In genomic region chr2:174595415-174595814, GRCh38 we compare ENCODE assay signal across 8 cellular contexts. TPM values are rescaled to one million over a fixed set of nuclear protein-coding genes. Genes with fewer than 3 reads are reported as not detected.
DNase-seq lines count a peak whose midpoint lies in the region; ATAC-seq, FAIRE-seq and TF ChIP-seq lines count a peak whose summit lies in the region.

No MANE protein-coding gene starts in this region.

- no peak overlapping the region for H3K4me3 Mint-ChIP-seq in MCF 10A (ENCODE audit: unreplicated experiment)
- H3K4me3 Mint-ChIP-seq in T-helper 1 cell treated with Interleukin-12 subunit alpha and Interleukin-12 subunit beta and Interleukin-4 antibody, amounts not matched to agents 30 μg/mL and 1 μg/mL, for 36 hours = peak overlapping the region; percentile 92

- H3K9me3 Mint-ChIP-seq in MCF 10A (ENCODE audit: unreplicated experiment) = peaks cover 10% of the 10 kb centered on the region
- H3K9me3 Mint-ChIP-seq in T-helper 1 cell treated with Interleukin-12 subunit alpha and Interleukin-12 subunit beta and Interleukin-4 antibody, amounts not matched to agents 30 μg/mL and 1 μg/mL, for 36 hours = no peaks in the 10 kb centered on the region

- TF ChIP-seq POLR2A in right lobe of liver (IDR thresholded peaks at IDR 0.05) = no peak

- H3K27me3 ChIP-seq in mammary epithelial cell (ENCODE audit: insufficient read depth, low read length) (no peaks in the 10 kb centered on the region), right lobe of liver (no peaks in the 10 kb centered on the region), upper lobe of right lung (no peaks in the 10 kb centered on the region), pancreas (no peaks in the 10 kb centered on the region)

- H3K79me2 ChIP-seq in mammary epithelial cell (ENCODE audit: insufficient read depth, low read length) = no peaks in the 10 kb centered on the region

- no peaks in the 10 kb centered on the region for H3K27me3 Mint-ChIP-seq in MCF 10A (ENCODE audit: insufficient read depth, unreplicated experiment)
- no peaks in the 10 kb centered on the region for H3K27me3 Mint-ChIP-seq in T-helper 1 cell treated with Interleukin-12 subunit alpha and Interleukin-12 subunit beta and Interleukin-4 antibody, amounts not matched to agents 30 μg/mL and 1 μg/mL, for 36 hours (ENCODE audit: low read depth)

- DNase-seq in MCF 10A (ENCODE audit: unreplicated experiment) = no peak
- no peak for DNase-seq in mammary epithelial cell
- DNase-seq in right lobe of liver = no peak
- no peak for DNase-seq in upper lobe of right lung
- DNase-seq in NK-92 treated with Interleukin-12 subunit alpha and Interleukin-12 subunit beta, amount 100 ng/mL, for 24 hours (lab: John Stamatoyannopoulos, UW) = no peak
- no peak for DNase-seq in pancreas
- DNase-seq in occipital lobe (lab: John Stamatoyannopoulos, UW) = no peak

- ATAC-seq in right lobe of liver = peak in 2 of 4 donors; percentile 21 to 27
- no peak for ATAC-seq in upper lobe of right lung
- no peak for ATAC-seq in pancreas

- no peaks in the 10 kb centered on the region for H3K36me3 ChIP-seq in mammary epithelial cell (ENCODE audit: insufficient read depth, low read length)
- no peaks in the 10 kb centered on the region for H3K36me3 ChIP-seq in right lobe of liver
- no peaks in the 10 kb centered on the region for H3K36me3 ChIP-seq in upper lobe of right lung
- no peaks in the 10 kb centered on the region for H3K36me3 ChIP-seq in pancreas

- peak overlapping the region; percentile 16 for H3K27ac Mint-ChIP-seq in MCF 10A (ENCODE audit: low read depth, unreplicated experiment)
- H3K27ac Mint-ChIP-seq in T-helper 1 cell treated with Interleukin-12 subunit alpha and Interleukin-12 subunit beta and Interleukin-4 antibody, amounts not matched to agents 30 μg/mL and 1 μg/mL, for 36 hours = peak overlapping the region; percentile 91

- H3K9ac ChIP-seq in mammary epithelial cell (ENCODE audit: insufficient read depth, low read length) = no peak overlapping the region

- peaks cover 26% of the 10 kb centered on the region for H3K4me1 Mint-ChIP-seq in MCF 10A (ENCODE audit: insufficient read depth, unreplicated experiment)
- peaks cover 56% of the 10 kb centered on the region for H3K4me1 Mint-ChIP-seq in T-helper 1 cell treated with Interleukin-12 subunit alpha and Interleukin-12 subunit beta and Interleukin-4 antibody, amounts not matched to agents 30 μg/mL and 1 μg/mL, for 36 hours (ENCODE audit: low read depth)

- H3K9me3 ChIP-seq in mammary epithelial cell (replicated peaks; ENCODE audit: insufficient read depth, low read length) (no peaks in the 10 kb centered on the region), right lobe of liver (no peaks in the 10 kb centered on the region), upper lobe of right lung (no peaks in the 10 kb centered on the region), pancreas (no peaks in the 10 kb centered on the region)

- intact Hi-C loops in MCF 10A (cut with micrococcal nuclease) (no loop called here), mammary epithelial cell (cut with micrococcal nuclease) (no loop called here), right lobe of liver (cut with DNase I) (no loop called here), upper lobe of right lung (cut with DNase I) (no loop called here), pancreas (cut with DNase I) (no loop called here)

- H2AFZ ChIP-seq in mammary epithelial cell (ENCODE audit: low read depth, low read length) = no peak overlapping the region

- POLR2A ChIA-PET in MCF 10A (lab: Yijun Ruan, JAX) = no interaction called here

- H3K4me3 ChIP-seq in mammary epithelial cell (replicated peaks in 1 of 3; ENCODE audit: insufficient read depth in 1 of 3, low read depth in 2 of 3, low read length in 3 of 3) = no peak overlapping the region
- H3K4me3 ChIP-seq in right lobe of liver = no peak overlapping the region
- H3K4me3 ChIP-seq in upper lobe of right lung = peak overlapping the region; percentile 41
- H3K4me3 ChIP-seq in pancreas = no peak overlapping the region

- no peaks in the 10 kb centered on the region for H4K20me1 ChIP-seq in mammary epithelial cell (ENCODE audit: insufficient read depth, low read length)

- H3K27ac ChIP-seq in mammary epithelial cell (ENCODE audit: insufficient read depth, low read depth, low read length) = no peak overlapping the region
- H3K27ac ChIP-seq in right lobe of liver = peak overlapping the region in 2 of 3 donors; percentile 60 to 89
- peak overlapping the region; percentile 85 for H3K27ac ChIP-seq in upper lobe of right lung
- peak overlapping the region in 1 of 4 donors; percentile 69 for H3K27ac ChIP-seq in pancreas

- 72% methylated on average over 3 of the region's 3 CpGs for WGBS in mammary epithelial cell (ENCODE audit: low coverage, missing lambda C conversion rate)
- WGBS in right lobe of liver (ENCODE audit: insufficient coverage, low coverage, low lambda C conversion rate, missing lambda C conversion rate) = 37% methylated on average over 3 of the region's 3 CpGs
- WGBS in pancreas, 2 donors = 73 to 84% methylated on average over 3 of the region's 3 CpGs

- BruUV-seq in MCF 10A (replicated peaks; lab: Mats Ljungman, UMichigan) (no TSS peak), mammary epithelial cell (replicated peaks; lab: Mats Ljungman, UMichigan) (no TSS peak)

- no peak overlapping the region for H3K4me2 ChIP-seq in mammary epithelial cell (ENCODE audit: insufficient read depth, low read depth, low read length)

- in situ Hi-C loops in mammary epithelial cell (cut with MboI; ENCODE audit: low sequenced_read_pairs in 2 of 2) = no loop called here

- H3K4me1 ChIP-seq in mammary epithelial cell (ENCODE audit: insufficient read depth, low read length) (peaks cover 9% of the 10 kb centered on the region), right lobe of liver (no peaks in the 10 kb centered on the region), upper lobe of right lung (peaks cover 26% of the 10 kb centered on the region), pancreas (no peaks in the 10 kb centered on the region)

- CTCF ChIA-PET in MCF 10A (lab: Yijun Ruan, JAX) = interaction anchor here (0.7 to 1.1 kb wide), 5 partner anchors 10 to 131 kb away, joined by 3 to 5 read pairs (median 3); no protein-coding TSS in a partner anchor
- CTCF ChIA-PET in mammary epithelial cell (lab: Charles Lee; ENCODE audit: low non-redundant PET) = no interaction called here

- FAIRE-seq in pancreas (lab: Jason Lieb, UNC) = no peak

- dilution Hi-C loops in mammary epithelial cell (cut with HindIII; ENCODE audit: low sequenced_read_pairs) = no loop called here

- TF ChIP-seq CTCF in MCF 10A (IDR thresholded peaks at IDR 0.05; ENCODE audit: unreplicated experiment) (no peak), mammary epithelial cell (conservative IDR thresholded peaks at IDR 0.05 in 1 of 2, IDR thresholded peaks at IDR 0.05 in 1 of 2; ENCODE audit: extremely low read depth in 1 of 2, insufficient read depth in 1 of 2, low read depth in 1 of 2, low read length in 2 of 2) (no peak), right lobe of liver (IDR thresholded peaks at IDR 0.05) (no peak), upper lobe of right lung (IDR thresholded peaks at IDR 0.05) (no peak), pancreas (IDR thresholded peaks at IDR 0.05) (no peak)

- no peaks in the 10 kb centered on the region for H3K36me3 Mint-ChIP-seq in MCF 10A (ENCODE audit: insufficient read depth, unreplicated experiment)
- H3K36me3 Mint-ChIP-seq in T-helper 1 cell treated with Interleukin-12 subunit alpha and Interleukin-12 subunit beta and Interleukin-4 antibody, amounts not matched to agents 30 μg/mL and 1 μg/mL, for 36 hours (ENCODE audit: low read depth) = peaks cover 62% of the 10 kb centered on the region

RNA-seq across cellular contexts. Expression of gene WIPF1, which starts 2.2 kb away (rescaled TPM):
- total RNA-seq in MCF 10A (2022) = 6.0 and 6.2 TPM in 2 replicates
- 1 to 10 TPM in 1 of 2 donors, not detected in 1; 1.0 TPM for total RNA-seq in mammary epithelial cell
- polyA plus RNA-seq in mammary epithelial cell = 0.08 TPM
- not detected for polyA minus RNA-seq in mammary epithelial cell
- total RNA-seq in right lobe of liver = 10 to 100 TPM in 1 of 6 experiments, 1 to 10 TPM in 5; 5.0 to 15.3 (median 7.1) TPM
- total RNA-seq in upper lobe of right lung = 71.5 TPM
- 10 to 100 TPM in 3 of 6 donors, 1 to 10 TPM in 3; 5.2 to 26.8 (median 9.0) TPM for total RNA-seq in pancreas
- 1 to 10 TPM; 4.7 to 6.2 TPM for polyA plus RNA-seq in pancreas
- 2.7 TPM for total RNA-seq in occipital lobe
